Comparison of ENCODE assay signal across 8 cellular contexts in genomic region chr13:48491423-48492122, GRCh38. TPM values are rescaled to one million over a fixed set of nuclear protein-coding genes. Genes with fewer than 3 reads are reported as not detected.
DNase-seq lines count a peak whose midpoint lies in the region; ATAC-seq and TF ChIP-seq lines count a peak whose summit lies in the region.

No MANE protein-coding gene starts in this region.

- DNase-seq in AG08396 (ENCODE audit: low spot score) (peak; percentile 17), adipocyte (ENCODE audit: low read depth) (peak; percentile 22), lung (ENCODE audit: low spot score) (no peak), OCI-M2 (lab: John Stamatoyannopoulos, UW; ENCODE audit: unreplicated experiment) (no peak), amniotic stem cell (lab: John Stamatoyannopoulos, UW) (no peak)

- peaks cover 15% of the 10 kb centered on the region for H3K4me1 ChIP-seq in adipocyte (ENCODE audit: control insufficient read depth, insufficient read depth, low read length)
- peaks cover 2 to 10% of the 10 kb centered on the region in 2 donors for H3K4me1 ChIP-seq in lung (ENCODE audit: control insufficient read depth in 2 of 2, insufficient read depth in 2 of 2, low read length in 2 of 2)

- H3K27me3 ChIP-seq in adipocyte (replicated peaks; ENCODE audit: control insufficient read depth, insufficient read depth, low read length) (no peaks in the 10 kb centered on the region), lung (ENCODE audit: control insufficient read depth, insufficient read depth) (no peaks in the 10 kb centered on the region)

- H3K4me3 ChIP-seq in adipocyte (ENCODE audit: low read length) (peak overlapping the region; percentile 74), lung (no peak overlapping the region)

- H3K9me3 ChIP-seq in adipocyte (ENCODE audit: control insufficient read depth, low read length) (no peaks in the 10 kb centered on the region), lung (ENCODE audit: control insufficient read depth in 2 of 2, insufficient read depth in 1 of 2, low read length in 1 of 2) (no peaks in the 10 kb centered on the region)

- H3K36me3 ChIP-seq in adipocyte (ENCODE audit: control insufficient read depth, insufficient read depth, low read length, severe bottlenecking) (peaks cover 6% of the 10 kb centered on the region), lung (ENCODE audit: control insufficient read depth in 2 of 2, insufficient read depth in 2 of 2, low read length in 2 of 2) (no peaks in the 10 kb centered on the region)

- H3K9ac ChIP-seq in adipocyte (ENCODE audit: low read length), result peak overlapping the region; percentile 76

- TF ChIP-seq CTCF in lung (IDR thresholded peaks at IDR 0.05; ENCODE audit: control extremely low read depth, extremely low read depth), result no peak

- ATAC-seq in GM18868 (IDR thresholded peaks at IDR 0.05; ENCODE audit: unreplicated experiment), result peak; percentile 0
- no peak for ATAC-seq in lung (ENCODE audit: insufficient read depth, low FRiP score)
- no peak for ATAC-seq in HG03460 (IDR thresholded peaks at IDR 0.05; ENCODE audit: unreplicated experiment)
- ATAC-seq in HG03045 (IDR thresholded peaks at IDR 0.05; ENCODE audit: unreplicated experiment), result no peak

- H3K27ac ChIP-seq in lung (ENCODE audit: low read depth in 1 of 2, low read length in 1 of 2), result peak overlapping the region; percentile 38 to 77

RNA-seq across cellular contexts. Expression of gene RCBTB2, which starts 41.3 kb away (rescaled TPM):
- total RNA-seq in lung, result 10 to 100 TPM in 1 of 2 donors, 1 to 10 TPM in 1; 10.0 to 18.4 TPM
- polyA plus RNA-seq in lung, result 10 to 100 TPM in 1 of 2 donors, 1 to 10 TPM in 1; 8.5 to 14.2 TPM

Comparison
In these comparisons a context has a peak if more than half of its experiments do, and no peak if none do; other contexts are left out.
1. DNase-seq: peak in AG08396 (single experiment) and adipocyte (single experiment); none in lung (single experiment), OCI-M2 (single experiment) and amniotic stem cell (single experiment).